In the genomic region with DNA sequence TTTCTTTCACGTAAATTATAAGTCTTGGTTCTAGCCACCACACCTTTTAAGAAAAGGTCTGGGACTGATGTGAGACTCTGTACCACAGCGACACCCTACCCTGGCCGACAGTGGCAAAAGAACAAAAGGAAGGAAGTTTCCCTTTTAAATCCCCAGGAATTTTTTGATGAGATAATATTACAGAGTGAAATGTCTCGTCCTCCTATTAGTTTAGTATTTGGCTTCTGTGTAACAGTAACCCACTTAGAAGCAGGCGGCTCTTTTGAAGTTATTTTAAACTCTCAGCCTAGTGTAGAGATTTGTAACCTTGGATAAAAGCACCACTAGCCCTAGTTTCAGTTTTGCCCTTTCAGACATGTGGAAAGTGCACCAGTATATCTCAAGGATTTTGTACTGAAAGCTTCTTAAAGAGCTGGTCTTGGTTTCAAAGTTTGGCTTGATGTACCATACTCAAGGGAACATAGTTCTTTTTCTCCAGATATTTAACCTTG, we compare ENCODE assay signal across 10 cellular contexts.
DNase-seq lines count a peak whose midpoint lies in the region; ATAC-seq lines count a peak whose summit lies in the region.
"Had no signal": no experiment of that assay in that cellular context is flagged by ENCODE, and none has a peak within 500 bp of the region (broad histone marks: within the 10 kb centered on the region; RNA-seq: fewer than 3 reads in every experiment).

No MANE protein-coding gene starts in this region.

- intact Hi-C loops in left cardiac atrium (cut with DNase I): no loop called here

- peak; percentile 64 to 73 for ATAC-seq in left cardiac atrium
- no peak for ATAC-seq in effector memory CD8-positive, alpha-beta T cell (replicated peaks)
- ATAC-seq: activated CD4-positive, alpha-beta T cell treated with anti-CD3 and anti-CD28 coated beads for 36 hours; activated naive CD8-positive, alpha-beta T cell treated with anti-CD3 and anti-CD28 coated beads, Interleukin-2, amount 50 U/mL, for 24 hours had no signal

- H3K27ac Mint-ChIP-seq in effector memory CD8-positive, alpha-beta T cell: no peak overlapping the region
- H3K27ac Mint-ChIP-seq: activated CD4-positive, alpha-beta T cell treated with anti-CD3 and anti-CD28 coated beads for 36 hours; activated naive CD8-positive, alpha-beta T cell treated with anti-CD3 and anti-CD28 coated beads, Interleukin-2, amount 50 U/mL, for 24 hours had no signal

- no peaks in the 10 kb centered on the region for H3K36me3 Mint-ChIP-seq in effector memory CD8-positive, alpha-beta T cell (ENCODE audit: insufficient read depth)

- no peak overlapping the region for H3K9ac ChIP-seq in rectal smooth muscle tissue (ENCODE audit: low read length)

- H3K27me3 Mint-ChIP-seq in effector memory CD8-positive, alpha-beta T cell: peaks cover 27 to 35% of the 10 kb centered on the region in 2 donors

- no peaks in the 10 kb centered on the region for H3K27me3 ChIP-seq in rectal smooth muscle tissue (ENCODE audit: control insufficient read depth, insufficient read depth, low read length)

- no peak overlapping the region for H3K4me3 Mint-ChIP-seq in effector memory CD8-positive, alpha-beta T cell
- H3K4me3 Mint-ChIP-seq: activated CD4-positive, alpha-beta T cell treated with anti-CD3 and anti-CD28 coated beads for 36 hours; activated naive CD8-positive, alpha-beta T cell treated with anti-CD3 and anti-CD28 coated beads, Interleukin-2, amount 50 U/mL, for 24 hours had no signal

- peak overlapping the region; percentile 12 for H3K27ac ChIP-seq in rectal smooth muscle tissue (ENCODE audit: low read depth, low read length)

- H3K4me1 Mint-ChIP-seq in effector memory CD8-positive, alpha-beta T cell (ENCODE audit: low read depth in 2 of 2): no peaks in the 10 kb centered on the region

- H3K9me3 Mint-ChIP-seq in effector memory CD8-positive, alpha-beta T cell: no peaks in the 10 kb centered on the region
- H3K9me3 Mint-ChIP-seq: activated naive CD8-positive, alpha-beta T cell treated with anti-CD3 and anti-CD28 coated beads, Interleukin-2, amount 50 U/mL, for 24 hours had no signal

- no peaks in the 10 kb centered on the region for H3K36me3 ChIP-seq in rectal smooth muscle tissue (ENCODE audit: control insufficient read depth, insufficient read depth, low read length)

- DNase-seq in GM03348 (ENCODE audit: low spot score) (peak; percentile 22), astrocyte of the hippocampus (ENCODE audit: low read depth, low spot score) (peak; percentile 52), left cardiac atrium (no peak), NCI-H510A treated with DMSO at 0.1 percent for 48 hours (lab: John Stamatoyannopoulos, UW) (no peak), NCI-H2196 treated with DMSO at 0.1 percent for 48 hours (lab: John Stamatoyannopoulos, UW; ENCODE audit: unreplicated experiment) (no peak), CD1c-positive myeloid dendritic cell (ENCODE audit: extremely low spot score) (no peak)
- DNase-seq in effector memory CD8-positive, alpha-beta T cell: no peak

- peaks cover 13% of the 10 kb centered on the region for H3K4me1 ChIP-seq in rectal smooth muscle tissue (ENCODE audit: control insufficient read depth, insufficient read depth, low read length)

- H3K4me3 ChIP-seq in rectal smooth muscle tissue (ENCODE audit: low read length): no peak overlapping the region

Comparison
In these comparisons a context has a peak if more than half of its experiments do, and no peak if none do; other contexts are left out.
1. DNase-seq: peak in GM03348 (single experiment) and astrocyte of the hippocampus (single experiment); none in left cardiac atrium (single experiment), effector memory CD8-positive, alpha-beta T cell (0 of 3), NCI-H510A treated with DMSO at 0.1 percent for 48 hours (single experiment), NCI-H2196 treated with DMSO at 0.1 percent for 48 hours (single experiment) and CD1c-positive myeloid dendritic cell (single experiment).